Comparison of ENCODE assay signal across 1 cellular context in the genomic region with DNA sequence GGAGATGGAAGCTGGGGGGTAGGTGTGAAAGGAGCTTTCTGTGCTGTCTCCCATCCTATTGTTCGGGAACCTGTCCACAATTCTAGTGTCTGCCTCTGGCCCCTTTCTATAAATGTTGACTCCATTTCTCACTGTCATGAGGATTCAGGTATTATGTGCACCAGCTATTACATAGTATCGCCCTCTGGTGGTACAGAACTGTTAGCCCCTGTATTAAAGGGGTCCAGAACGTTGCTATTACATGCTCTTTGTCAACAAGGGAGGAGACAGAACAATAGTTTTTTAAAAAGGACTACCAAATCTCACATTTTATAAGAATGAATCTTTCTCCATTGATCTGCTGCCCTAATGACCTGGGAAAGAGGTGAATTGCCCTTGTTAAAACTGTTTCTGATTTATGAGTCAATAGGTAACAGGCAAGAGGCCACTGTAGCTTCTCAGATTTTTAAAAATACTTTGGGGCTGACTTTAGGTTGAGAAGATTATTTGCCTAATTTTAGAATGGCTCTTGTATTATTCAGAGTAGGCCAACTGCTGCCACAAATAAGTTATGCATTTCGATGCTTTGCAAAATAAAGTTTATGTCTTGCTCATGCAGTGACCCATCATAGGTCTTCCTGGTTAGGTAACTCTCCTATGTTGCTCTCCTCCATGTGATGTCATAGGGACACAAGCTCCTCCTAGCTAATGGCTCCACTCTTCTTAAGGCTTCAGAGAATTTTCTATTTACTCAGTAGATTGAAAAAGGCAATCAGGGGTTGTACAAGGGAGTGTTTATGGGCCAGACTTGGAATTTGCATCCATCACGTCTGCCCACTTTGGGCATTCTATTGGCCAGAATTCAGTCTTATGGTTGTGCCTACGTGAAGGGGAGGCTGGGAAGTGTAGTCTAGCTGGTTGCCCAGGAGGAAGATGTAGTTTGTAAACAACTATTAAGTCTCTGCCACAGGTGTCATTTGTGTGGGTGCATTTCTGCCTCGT.
TF ChIP-seq lines count a peak whose summit lies in the region.

No MANE protein-coding gene starts in this region.

TF ChIP-seq in liver, 16 proteins besides CTCF, POLR2A, EP300 and RAD21 (continued from another document):
- TF ChIP-seq, protein P1, sequence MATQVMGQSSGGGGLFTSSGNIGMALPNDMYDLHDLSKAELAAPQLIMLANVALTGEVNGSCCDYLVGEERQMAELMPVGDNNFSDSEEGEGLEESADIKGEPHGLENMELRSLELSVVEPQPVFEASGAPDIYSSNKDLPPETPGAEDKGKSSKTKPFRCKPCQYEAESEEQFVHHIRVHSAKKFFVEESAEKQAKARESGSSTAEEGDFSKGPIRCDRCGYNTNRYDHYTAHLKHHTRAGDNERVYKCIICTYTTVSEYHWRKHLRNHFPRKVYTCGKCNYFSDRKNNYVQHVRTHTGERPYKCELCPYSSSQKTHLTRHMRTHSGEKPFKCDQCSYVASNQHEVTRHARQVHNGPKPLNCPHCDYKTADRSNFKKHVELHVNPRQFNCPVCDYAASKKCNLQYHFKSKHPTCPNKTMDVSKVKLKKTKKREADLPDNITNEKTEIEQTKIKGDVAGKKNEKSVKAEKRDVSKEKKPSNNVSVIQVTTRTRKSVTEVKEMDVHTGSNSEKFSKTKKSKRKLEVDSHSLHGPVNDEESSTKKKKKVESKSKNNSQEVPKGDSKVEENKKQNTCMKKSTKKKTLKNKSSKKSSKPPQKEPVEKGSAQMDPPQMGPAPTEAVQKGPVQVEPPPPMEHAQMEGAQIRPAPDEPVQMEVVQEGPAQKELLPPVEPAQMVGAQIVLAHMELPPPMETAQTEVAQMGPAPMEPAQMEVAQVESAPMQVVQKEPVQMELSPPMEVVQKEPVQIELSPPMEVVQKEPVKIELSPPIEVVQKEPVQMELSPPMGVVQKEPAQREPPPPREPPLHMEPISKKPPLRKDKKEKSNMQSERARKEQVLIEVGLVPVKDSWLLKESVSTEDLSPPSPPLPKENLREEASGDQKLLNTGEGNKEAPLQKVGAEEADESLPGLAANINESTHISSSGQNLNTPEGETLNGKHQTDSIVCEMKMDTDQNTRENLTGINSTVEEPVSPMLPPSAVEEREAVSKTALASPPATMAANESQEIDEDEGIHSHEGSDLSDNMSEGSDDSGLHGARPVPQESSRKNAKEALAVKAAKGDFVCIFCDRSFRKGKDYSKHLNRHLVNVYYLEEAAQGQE (IDR thresholded peaks at IDR 0.05) = no peak
- no peak for TF ChIP-seq NR2F2 (IDR thresholded peaks at IDR 0.05)
- TF ChIP-seq HNF4G (IDR thresholded peaks at IDR 0.05) = no peak
- no peak for TF ChIP-seq EGR1 (IDR thresholded peaks at IDR 0.05; ENCODE audit: low read depth in 2 of 2)
